Comparison of ENCODE assay signal across 27 cellular contexts in genomic region chr6:140011537-140011936, GRCh38.
A peak's percentile ranks its signal among the peaks of the same experiment; 100 is the strongest.
DNase-seq lines count a peak whose midpoint lies in the region; ATAC-seq and TF ChIP-seq lines count a peak whose summit lies in the region.
"Had no signal": no experiment of that assay in that cellular context is flagged by ENCODE, and none has a peak within 500 bp of the region (broad histone marks: within the 10 kb centered on the region; RNA-seq: fewer than 3 reads in every experiment).

No MANE protein-coding gene starts in this region.

- no peak overlapping the region for H3K4me2 ChIP-seq in trophoblast cell (ENCODE audit: low read length)

- H3K9me3 Mint-ChIP-seq in nephron = peaks cover 2% of the 10 kb centered on the region
- peaks cover 4% of the 10 kb centered on the region for H3K9me3 Mint-ChIP-seq in activated T-cell treated with anti-CD3 and anti-CD28 coated beads, Interleukin-2, amount 50 U/mL, for 4 hours
- H3K9me3 Mint-ChIP-seq: activated CD4-positive, alpha-beta T cell treated with anti-CD3 and anti-CD28 coated beads, Interleukin-2, amount 10 ng/mL, durations not matched to agents 7 days and 5 days; activated T-helper 2 cell treated with anti-CD3 and anti-CD28 coated beads, Interferon-gamma antibody, Interleukin-2, Interleukin-4, amounts not matched to agents 10 μg/mL and 5 μg/mL and 100 μg/mL, durations not matched to agents 14 hours and 24 hours and 36 hours; T-helper 2 cell treated with Interferon-gamma antibody and Interleukin-4, amounts not matched to agents 5 μg/mL and 100 μg/mL, for 36 hours had no signal

- no peak overlapping the region for H4K12ac ChIP-seq in trophoblast cell (ENCODE audit: low read depth, low read length)

- peaks cover 9% of the 10 kb centered on the region for H3K4me1 Mint-ChIP-seq in nephron
- no peaks in the 10 kb centered on the region for H3K4me1 Mint-ChIP-seq in activated T-cell treated with anti-CD3 and anti-CD28 coated beads, Interleukin-2, amount 50 U/mL, for 4 hours (ENCODE audit: low read depth)
- H3K4me1 Mint-ChIP-seq: activated CD4-positive, alpha-beta T cell treated with anti-CD3 and anti-CD28 coated beads, Interleukin-2, amount 10 ng/mL, durations not matched to agents 7 days and 5 days; immature natural killer cell had no signal

- DNase-seq in Right ventricle myocardium inferior (ENCODE audit: missing footprints) (no peak), cardiac septum (ENCODE audit: low spot score) (no peak), right cardiac atrium (no peak), trophoblast cell (no peak), ACHN (no peak)
- DNase-seq in activated T-cell treated with anti-CD3 and anti-CD28 coated beads, Interleukin-2, amount 50 U/mL, for 4 hours = no peak
- DNase-seq: activated CD4-positive, alpha-beta T cell treated with anti-CD3 and anti-CD28 coated beads, Interleukin-2, amount 10 ng/mL, durations not matched to agents 7 days and 5 days; activated CD8-positive, alpha-beta memory T cell treated with anti-CD3 and anti-CD28 coated beads, Interleukin-2, amount 50 U/mL, for 4 hours; brain microvascular endothelial cell; cortex of kidney; GF-D8; H9; immature natural killer cell; mammary epithelial cell; MM.1S; NCI-H1417 treated with DMSO at 0.1 percent for 48 hours; NCI-H526; posterior cingulate gyrus; stimulated activated CD4-positive, alpha-beta T cell treated with anti-CD3 and anti-CD28 coated beads, Interleukin-2, amount 100 ng/mL, for 48 hours; stimulated activated naive B cell treated with anti-CD40 and anti-IgM and Interleukin-4, amounts not matched to agents 10 μg/mL and 1 μg/mL and 100 μg/mL, for 72 hours had no signal

- no peak overlapping the region for H2AFZ ChIP-seq in trophoblast cell (ENCODE audit: insufficient read depth, low read length, poor library complexity)

- H2BK5ac ChIP-seq in trophoblast cell (ENCODE audit: low read depth, low read length, poor library complexity) = no peak overlapping the region

- no peaks in the 10 kb centered on the region for H3K79me2 ChIP-seq in trophoblast cell (ENCODE audit: control insufficient read depth, insufficient read depth, low read length, poor library complexity)

- no peaks in the 10 kb centered on the region for H3K27me3 Mint-ChIP-seq in nephron (ENCODE audit: low read depth)
- peaks cover 1% of the 10 kb centered on the region for H3K27me3 Mint-ChIP-seq in activated T-cell treated with anti-CD3 and anti-CD28 coated beads, Interleukin-2, amount 50 U/mL, for 4 hours (ENCODE audit: low read depth)
- H3K27me3 Mint-ChIP-seq: activated CD4-positive, alpha-beta T cell treated with anti-CD3 and anti-CD28 coated beads, Interleukin-2, amount 10 ng/mL, durations not matched to agents 7 days and 5 days had no signal

- ATAC-seq in Right ventricle myocardium inferior (peak; percentile 39), right cardiac atrium (no peak), HG03439 (IDR thresholded peaks at IDR 0.05; ENCODE audit: unreplicated experiment) (no peak)
- ATAC-seq in activated T-cell treated with anti-CD3 and anti-CD28 coated beads, Interleukin-2, amount 50 U/mL, for 4 hours = no peak
- ATAC-seq: stimulated activated naive B cell treated with anti-CD40 and anti-IgM and Interleukin-4, amounts not matched to agents 10 μg/mL and 1 μg/mL and 100 μg/mL, for 72 hours had no signal

- no peak overlapping the region for H2BK120ac ChIP-seq in trophoblast cell (ENCODE audit: insufficient read depth, low read length, poor library complexity)

- no peaks in the 10 kb centered on the region for H3K36me3 Mint-ChIP-seq in nephron (ENCODE audit: low read depth)
- no peaks in the 10 kb centered on the region for H3K36me3 Mint-ChIP-seq in activated T-cell treated with anti-CD3 and anti-CD28 coated beads, Interleukin-2, amount 50 U/mL, for 4 hours (ENCODE audit: insufficient read depth)
- H3K36me3 Mint-ChIP-seq: immature natural killer cell; stimulated activated naive B cell treated with anti-CD40 and anti-IgM and Interleukin-4, amounts not matched to agents 10 μg/mL and 1 μg/mL and 100 μg/mL, for 72 hours had no signal

- no peak overlapping the region for H4K91ac ChIP-seq in trophoblast cell (ENCODE audit: low read depth, low read length)

- H3K14ac ChIP-seq in trophoblast cell (ENCODE audit: low read length) = no peak overlapping the region

- H3K27me3 ChIP-seq in right cardiac atrium (ENCODE audit: control insufficient read depth, insufficient read depth) (no peaks in the 10 kb centered on the region), trophoblast cell (ENCODE audit: insufficient read depth, low read length) (no peaks in the 10 kb centered on the region)
- H3K27me3 ChIP-seq: brain microvascular endothelial cell had no signal

- no peak overlapping the region for H2BK12ac ChIP-seq in trophoblast cell (ENCODE audit: low read length)

- H4K8ac ChIP-seq in trophoblast cell (ENCODE audit: low read depth, low read length) = no peak overlapping the region

- intact Hi-C loops in Right ventricle myocardium inferior (cut with DNase I) (no loop called here), cardiac septum (cut with DNase I) (no loop called here), right cardiac atrium (cut with DNase I) (no loop called here)

- H3K27ac Mint-ChIP-seq in nephron = peak overlapping the region; percentile 3 to 83 (median 25)
- H3K27ac Mint-ChIP-seq: activated CD4-positive, alpha-beta T cell treated with anti-CD3 and anti-CD28 coated beads, Interleukin-2, amount 10 ng/mL, durations not matched to agents 7 days and 5 days; activated T-helper 2 cell treated with anti-CD3 and anti-CD28 coated beads, Interferon-gamma antibody, Interleukin-2, Interleukin-4, amounts not matched to agents 10 μg/mL and 5 μg/mL and 100 μg/mL, durations not matched to agents 14 hours and 24 hours and 36 hours; H9; immature natural killer cell; stimulated activated naive B cell treated with anti-CD40 and anti-IgM and Interleukin-4, amounts not matched to agents 10 μg/mL and 1 μg/mL and 100 μg/mL, for 72 hours; T-helper 2 cell treated with Interferon-gamma antibody and Interleukin-4, amounts not matched to agents 5 μg/mL and 100 μg/mL, for 36 hours had no signal

- no peak overlapping the region for H3K9ac ChIP-seq in trophoblast cell (ENCODE audit: low read length)

- H3K23ac ChIP-seq in trophoblast cell (ENCODE audit: low read length) = no peak overlapping the region

- H3K9me3 ChIP-seq in right cardiac atrium (ENCODE audit: control insufficient read depth, low read length) = no peaks in the 10 kb centered on the region
- H3K9me3 ChIP-seq in trophoblast cell (ENCODE audit: insufficient read depth, low read depth, low read length) = no peaks in the 10 kb centered on the region
- H3K9me3 ChIP-seq: thoracic aorta had no signal

- H2AK5ac ChIP-seq in trophoblast cell (ENCODE audit: low read length) = no peak overlapping the region

- TF ChIP-seq CTCF in nephron (IDR thresholded peaks at IDR 0.05; ENCODE audit: unreplicated experiment in 3 of 3) = no peak

- no peaks in the 10 kb centered on the region for H3K36me3 ChIP-seq in trophoblast cell (ENCODE audit: control insufficient read depth in 1 of 2, insufficient read depth in 2 of 2, low read length in 2 of 2)
- H3K36me3 ChIP-seq: brain microvascular endothelial cell, thoracic aorta had no signal

- H3K4me3 ChIP-seq in right cardiac atrium (ENCODE audit: low read length) (no peak overlapping the region), trophoblast cell (ENCODE audit: low read depth, low read length) (no peak overlapping the region)
- H3K4me3 ChIP-seq: skin epidermis, thoracic aorta had no signal

- H3K18ac ChIP-seq in trophoblast cell (ENCODE audit: low read length) = no peak overlapping the region

- in situ Hi-C loops in ACHN (cut with HindIII; ENCODE audit: low pct_ligation_motif_present, low pct_unique_long_range_greater_than_20kb, low sequenced_read_pairs) = no loop called here

- no peak overlapping the region for H3K4ac ChIP-seq in trophoblast cell (ENCODE audit: low read depth, low read length)

- H3K4me1 ChIP-seq in right cardiac atrium (ENCODE audit: control insufficient read depth, insufficient read depth, low read length) = no peaks in the 10 kb centered on the region
- H3K4me1 ChIP-seq in trophoblast cell (ENCODE audit: control insufficient read depth in 1 of 2, insufficient read depth in 2 of 2, low read length in 2 of 2) = no peaks in the 10 kb centered on the region

- H3K79me1 ChIP-seq in trophoblast cell (ENCODE audit: low read length) = no peaks in the 10 kb centered on the region

- peak overlapping the region in 1 of 3 experiments; percentile 2 for H3K4me3 Mint-ChIP-seq in nephron
- no peak overlapping the region for H3K4me3 Mint-ChIP-seq in activated T-cell treated with anti-CD3 and anti-CD28 coated beads, Interleukin-2, amount 50 U/mL, for 4 hours
- H3K4me3 Mint-ChIP-seq: activated CD4-positive, alpha-beta T cell treated with anti-CD3 and anti-CD28 coated beads, Interleukin-2, amount 10 ng/mL, durations not matched to agents 7 days and 5 days; H9; immature natural killer cell; stimulated activated naive B cell treated with anti-CD40 and anti-IgM and Interleukin-4, amounts not matched to agents 10 μg/mL and 1 μg/mL and 100 μg/mL, for 72 hours; T-helper 2 cell treated with Interferon-gamma antibody and Interleukin-4, amounts not matched to agents 5 μg/mL and 100 μg/mL, for 36 hours had no signal

- H3K27ac ChIP-seq in right cardiac atrium (ENCODE audit: low read length) (peak overlapping the region; percentile 26), trophoblast cell (ENCODE audit: low read depth, low read length) (no peak overlapping the region)
- H3K27ac ChIP-seq: brain microvascular endothelial cell, skin epidermis, thoracic aorta, VCaP had no signal

- WGBS in right cardiac atrium = 54% methylated on average over 4 of the region's 4 CpGs
- no CpG with 5 or more reads among the region's 4 CpGs for WGBS in trophoblast cell (ENCODE audit: extremely low coverage, insufficient coverage, insufficient read length)
